ENCODE assay signal across 18 cellular contexts in genomic region chr5:165035520-165035919, GRCh38.
A peak's percentile ranks its signal among the peaks of the same experiment; 100 is the strongest.
DNase-seq lines count a peak whose midpoint lies in the region; ATAC-seq and TF ChIP-seq lines count a peak whose summit lies in the region.
"Had no signal": no experiment of that assay in that cellular context is flagged by ENCODE, and none has a peak within 500 bp of the region (broad histone marks: within the 10 kb centered on the region; RNA-seq: fewer than 3 reads in every experiment).

No MANE protein-coding gene starts in this region.

- no peaks in the 10 kb centered on the region for H3K36me3 Mint-ChIP-seq in Calu3 (ENCODE audit: insufficient read depth, unreplicated experiment)
- H3K36me3 Mint-ChIP-seq in activated CD8-positive, alpha-beta memory T cell treated with anti-CD3 and anti-CD28 coated beads, Interleukin-2, amount 10 ng/mL, durations not matched to agents 7 days and 5 days: no peaks in the 10 kb centered on the region

- ATAC-seq in GM18907 (IDR thresholded peaks at IDR 0.05; ENCODE audit: unreplicated experiment): no peak
- ATAC-seq in activated CD8-positive, alpha-beta memory T cell treated with anti-CD3 and anti-CD28 coated beads, Interleukin-2, amount 10 ng/mL, durations not matched to agents 7 days and 5 days: no peak

- no peaks in the 10 kb centered on the region for H3K27me3 Mint-ChIP-seq in Calu3 (ENCODE audit: unreplicated experiment)
- H3K27me3 Mint-ChIP-seq in activated CD8-positive, alpha-beta memory T cell treated with anti-CD3 and anti-CD28 coated beads, Interleukin-2, amount 10 ng/mL, durations not matched to agents 7 days and 5 days: no peaks in the 10 kb centered on the region
- H3K27me3 Mint-ChIP-seq: B cell; CD4-positive, alpha-beta T cell had no signal

- no peaks in the 10 kb centered on the region for H3K27me3 ChIP-seq in mesendoderm (ENCODE audit: insufficient read depth, low read length, poor library complexity)

- no peak overlapping the region for H3K27ac ChIP-seq in mesendoderm (ENCODE audit: low read depth, low read length)
- H3K27ac ChIP-seq: GM23248, HL-60 had no signal

- H3K4me1 ChIP-seq in mesendoderm (ENCODE audit: control insufficient read depth, low read depth, low read length): no peaks in the 10 kb centered on the region

- no peak overlapping the region for H3K27ac Mint-ChIP-seq in Calu3 (ENCODE audit: unreplicated experiment)
- no peak overlapping the region for H3K27ac Mint-ChIP-seq in activated CD8-positive, alpha-beta memory T cell treated with anti-CD3 and anti-CD28 coated beads, Interleukin-2, amount 10 ng/mL, durations not matched to agents 7 days and 5 days
- H3K27ac Mint-ChIP-seq: B cell; CD4-positive, alpha-beta T cell had no signal

- H3K9ac ChIP-seq in mesendoderm (ENCODE audit: low read length): no peak overlapping the region
- H3K9ac ChIP-seq: GM23248 had no signal

- H2AK5ac ChIP-seq in mesendoderm (ENCODE audit: low read length): no peak overlapping the region

- no peak overlapping the region for H2BK120ac ChIP-seq in mesendoderm (ENCODE audit: low read depth, low read length)

- intact Hi-C loops in Calu3 (cut with micrococcal nuclease; ENCODE audit: unreplicated experiment): no loop called here

- BruUV-seq in Calu3 (replicated peaks; lab: Mats Ljungman, UMichigan): no TSS peak

- no peak for TF ChIP-seq CTCF in Calu3 (IDR thresholded peaks at IDR 0.05; ENCODE audit: unreplicated experiment)

- no peaks in the 10 kb centered on the region for H3K79me1 ChIP-seq in mesendoderm (ENCODE audit: low read length)

- no peak overlapping the region for H2BK15ac ChIP-seq in mesendoderm (replicated peaks; ENCODE audit: low read depth)

- H3K79me2 ChIP-seq in mesendoderm (ENCODE audit: control insufficient read depth, insufficient read depth, low read length): no peaks in the 10 kb centered on the region

- in situ Hi-C loops in Caki2 (cut with HindIII; ENCODE audit: low pct_unique_long_range_greater_than_20kb, low sequenced_read_pairs): no loop called here

- no peak overlapping the region for H3K23ac ChIP-seq in mesendoderm (ENCODE audit: low read length)

- no peak overlapping the region for H3K56ac ChIP-seq in mesendoderm (ENCODE audit: low read length)

- H3K4me3 ChIP-seq in mesendoderm (ENCODE audit: low read length): no peak overlapping the region
- H3K4me3 ChIP-seq: GM23248 had no signal

- no peak overlapping the region for H3K4me2 ChIP-seq in mesendoderm (ENCODE audit: low read length)

- no peak overlapping the region for H3K4me3 Mint-ChIP-seq in Calu3 (ENCODE audit: low read depth, unreplicated experiment)
- H3K4me3 Mint-ChIP-seq in activated CD8-positive, alpha-beta memory T cell treated with anti-CD3 and anti-CD28 coated beads, Interleukin-2, amount 10 ng/mL, durations not matched to agents 7 days and 5 days: no peak overlapping the region
- H3K4me3 Mint-ChIP-seq: B cell; CD4-positive, alpha-beta T cell had no signal

- no peak overlapping the region for H4K8ac ChIP-seq in mesendoderm (ENCODE audit: low read depth, low read length)

- H3K4me1 Mint-ChIP-seq in Calu3 (ENCODE audit: low read depth, unreplicated experiment): peaks cover 6% of the 10 kb centered on the region
- no peaks in the 10 kb centered on the region for H3K4me1 Mint-ChIP-seq in activated CD8-positive, alpha-beta memory T cell treated with anti-CD3 and anti-CD28 coated beads, Interleukin-2, amount 10 ng/mL, durations not matched to agents 7 days and 5 days
- H3K4me1 Mint-ChIP-seq: B cell had no signal

- peak; percentile 57 for DNase-seq in Caki2 (ENCODE audit: low read depth)
- peak; percentile 19 for DNase-seq in NCI-H460 (ENCODE audit: extremely low read depth, low read depth)
- DNase-seq in glomerular visceral epithelial cell (ENCODE audit: extremely low spot score): peak; percentile 20
- peak; percentile 2 for DNase-seq in mesendoderm
- no peak for DNase-seq in Calu3
- no peak for DNase-seq in activated CD8-positive, alpha-beta memory T cell treated with anti-CD3 and anti-CD28 coated beads, Interleukin-2, amount 10 ng/mL, durations not matched to agents 7 days and 5 days
- DNase-seq in GM19240 (ENCODE audit: insufficient read length, low spot score): no peak
- DNase-seq: C1 segment of cervical spinal cord; CD4-positive, alpha-beta T cell; DMS153; DND-41; GDM1; GM23248; H7; IMR-90 had no signal

- CTCF ChIA-PET in Calu3 (lab: Charles Lee): no interaction called here
- CTCF ChIA-PET in activated CD8-positive, alpha-beta memory T cell treated with anti-CD3 and anti-CD28 coated beads, Interleukin-2, amount 10 ng/mL, durations not matched to agents 7 days and 5 days (lab: Charles Lee): no interaction called here

- no peak overlapping the region for H3K18ac ChIP-seq in mesendoderm (ENCODE audit: low read length)

- no peak overlapping the region for H4K5ac ChIP-seq in mesendoderm (ENCODE audit: low read length)

- no peak overlapping the region for H3K4ac ChIP-seq in mesendoderm (ENCODE audit: low read depth, low read length)

- WGBS in mesendoderm (ENCODE audit: extremely low coverage, insufficient coverage, low lambda C conversion rate): no CpG with 5 or more reads among the region's 1 CpG

- no peaks in the 10 kb centered on the region for H3K36me3 ChIP-seq in mesendoderm (ENCODE audit: control insufficient read depth, insufficient read depth, low read length)

- no peak overlapping the region for H2BK5ac ChIP-seq in mesendoderm (ENCODE audit: low read length)

- H3K9me3 Mint-ChIP-seq in Calu3 (ENCODE audit: low read depth, unreplicated experiment): peaks cover 9% of the 10 kb centered on the region
- H3K9me3 Mint-ChIP-seq in activated CD8-positive, alpha-beta memory T cell treated with anti-CD3 and anti-CD28 coated beads, Interleukin-2, amount 10 ng/mL, durations not matched to agents 7 days and 5 days (ENCODE audit: low read depth): peaks cover 8% of the 10 kb centered on the region

Comparison
In these comparisons a context has a peak if more than half of its experiments do, and no peak if none do; other contexts are left out.
1. DNase-seq: peak in Caki2 (single experiment), NCI-H460 (single experiment), glomerular visceral epithelial cell (single experiment) and mesendoderm (single experiment); none in Calu3 (single experiment), activated CD8-positive, alpha-beta memory T cell treated with anti-CD3 and anti-CD28 coated beads, Interleukin-2, amount 10 ng/mL, durations not matched to agents 7 days and 5 days (single experiment) and GM19240 (single experiment).